Comparison of ENCODE assay signal across 1 cellular context in genomic region chr4:109815151-109816081, GRCh38.
TF ChIP-seq lines count a peak whose summit lies in the region.

Gene GAR1 (plus strand): TSS chr4:109815762. CDS start chr4:109816165, 403 bp downstream.

TF ChIP-seq in K562, 482 proteins besides CTCF, POLR2A, EP300 and RAD21 (continued from another document and continues in another):
- TF ChIP-seq ATF4 (CRISPR knock-in tag; IDR thresholded peaks at IDR 0.05), result no peak
- no peak for TF ChIP-seq KLF10 (CRISPR knock-in tag; IDR thresholded peaks at IDR 0.05)
- peak; percentile 95 for TF ChIP-seq MXD1 (CRISPR knock-in tag; IDR thresholded peaks at IDR 0.05; ENCODE audit: borderline replicate concordance, poor library complexity, severe bottlenecking)
- TF ChIP-seq POLR2AphosphoS5 (IDR thresholded peaks at IDR 0.05; ENCODE audit: control insufficient read depth, insufficient read depth, low read depth, low read length), result peak; percentile 78
- TF ChIP-seq ARID2 (IDR thresholded peaks at IDR 0.05), result no peak
- TF ChIP-seq HDAC8 (tag; IDR thresholded peaks at IDR 0.05), result no peak
- TF ChIP-seq SP2 (IDR thresholded peaks at IDR 0.05; ENCODE audit: extremely low read depth, low read depth, low read length, poor library complexity, severe bottlenecking), result peak; percentile 6
- TF ChIP-seq HCFC1 (IDR thresholded peaks at IDR 0.05; ENCODE audit: low read depth, low read length), result peak; percentile 79
- TF ChIP-seq FOXA1 (IDR thresholded peaks at IDR 0.05; ENCODE audit: borderline replicate concordance), result no peak
- TF ChIP-seq NFIX (CRISPR knock-in tag; IDR thresholded peaks at IDR 0.05; ENCODE audit: low read depth), result no peak
- TF ChIP-seq DPF2 (IDR thresholded peaks at IDR 0.05), result no peak; the same call in 1 of the 2 replicates
- TF ChIP-seq MAFF (IDR thresholded peaks at IDR 0.05; ENCODE audit: low read length), result no peak
- TF ChIP-seq RBM22 (IDR thresholded peaks at IDR 0.05; ENCODE audit: low read depth, low read length, poor library complexity, severe bottlenecking), result no peak
- TF ChIP-seq ZZZ3 (IDR thresholded peaks at IDR 0.05), result 0 out of 2 replicates have a peak, but pooled peaks have one; percentile 64
- TF ChIP-seq CBFA2T2 (conservative IDR thresholded peaks at IDR 0.05), result no peak
- no peak for TF ChIP-seq CEBPB (tag; IDR thresholded peaks at IDR 0.05)
- no peak for TF ChIP-seq THRB (CRISPR knock-in tag; conservative IDR thresholded peaks at IDR 0.05)
- no peak for TF ChIP-seq ZNF3 (CRISPR knock-in tag; IDR thresholded peaks at IDR 0.05)
- TF ChIP-seq ZHX1 (conservative IDR thresholded peaks at IDR 0.05; ENCODE audit: low read length), result no peak
- TF ChIP-seq ZNF124 (CRISPR knock-in tag; IDR thresholded peaks at IDR 0.05), result no peak
- no peak for TF ChIP-seq PTTG1 (tag; IDR thresholded peaks at IDR 0.05; ENCODE audit: low read depth)
- TF ChIP-seq C11orf30 (IDR thresholded peaks at IDR 0.05; ENCODE audit: low read depth), result peak; percentile 92
- no peak for TF ChIP-seq REST (CRISPR knock-in tag; IDR thresholded peaks at IDR 0.05; ENCODE audit: low read depth)
- no peak for TF ChIP-seq GATAD2B (IDR thresholded peaks at IDR 0.05; ENCODE audit: borderline replicate concordance)
- no peak for TF ChIP-seq THRA (IDR thresholded peaks at IDR 0.05)
- TF ChIP-seq TCF3 (CRISPR knock-in tag; IDR thresholded peaks at IDR 0.05), result peak; percentile 65
- no peak for TF ChIP-seq ZNF511 (CRISPR knock-in tag; IDR thresholded peaks at IDR 0.05)
- TF ChIP-seq ZNF609 (CRISPR knock-in tag; IDR thresholded peaks at IDR 0.05; ENCODE audit: borderline replicate concordance), result 0 out of 2 replicates have a peak, but pooled peaks have one; percentile 47
- TF ChIP-seq ZNF445 (CRISPR knock-in tag; IDR thresholded peaks at IDR 0.05; ENCODE audit: low read depth), result no peak
- no peak for TF ChIP-seq ZNF57 (CRISPR knock-in tag; IDR thresholded peaks at IDR 0.05)
- no peak for TF ChIP-seq ZNF778 (CRISPR knock-in tag; IDR thresholded peaks at IDR 0.05)
- no peak for TF ChIP-seq ZNF347 (CRISPR knock-in tag; IDR thresholded peaks at IDR 0.05; ENCODE audit: low read depth)
- TF ChIP-seq SNAPC5 (CRISPR knock-in tag; IDR thresholded peaks at IDR 0.05), result no peak
- peak; percentile 96 for TF ChIP-seq CREB3L1 (IDR thresholded peaks at IDR 0.05; ENCODE audit: borderline replicate concordance, low read depth)
- peak; percentile 64; the same call in 1 of the 2 replicates for TF ChIP-seq KLF1 (tag; IDR thresholded peaks at IDR 0.05)
- no peak for TF ChIP-seq ZNF696 (CRISPR knock-in tag; conservative IDR thresholded peaks at IDR 0.05)
- TF ChIP-seq FUS (optimal IDR thresholded peaks at IDR 0.05; ENCODE audit: low read depth, low read length), result no peak
- TF ChIP-seq ZNF780A (CRISPR knock-in tag; IDR thresholded peaks at IDR 0.05), result no peak
- peak; percentile 57; the same call in 1 of the 2 replicates for TF ChIP-seq ZNF431 (CRISPR knock-in tag; IDR thresholded peaks at IDR 0.05)
- TF ChIP-seq ZFX (CRISPR knock-in tag; IDR thresholded peaks at IDR 0.05), result peak; percentile 73
- TF ChIP-seq MAZ (CRISPR knock-in tag; conservative IDR thresholded peaks at IDR 0.05 in 1 of 2, IDR thresholded peaks at IDR 0.05 in 1 of 2), result peak in 1 of 2 experiments; percentile 43; a peak in 3 of 4 replicates
- TF ChIP-seq EGR1 (conservative IDR thresholded peaks at IDR 0.05), result 0 out of 2 replicates have a peak, but pooled peaks have one; percentile 10
- no peak; the same call in 1 of the 2 replicates for TF ChIP-seq FOXM1 (IDR thresholded peaks at IDR 0.05; ENCODE audit: low read depth)
- no peak for TF ChIP-seq FOXM1 (CRISPR knock-in tag; IDR thresholded peaks at IDR 0.05; ENCODE audit: low read depth)
- TF ChIP-seq KDM5B (IDR thresholded peaks at IDR 0.05; ENCODE audit: insufficient replicate concordance, low read depth, low read length), result peak; percentile 89
- TF ChIP-seq TAF7 (tag; IDR thresholded peaks at IDR 0.05), result peak; percentile 51; the same call in 1 of the 2 replicates
- no peak for TF ChIP-seq CREB5 (CRISPR knock-in tag; IDR thresholded peaks at IDR 0.05)
